7 cellular contexts compared by ENCODE assay signal in genomic region chr5:146041180-146041789, GRCh38.
DNase-seq lines count a peak whose midpoint lies in the region; ATAC-seq and TF ChIP-seq lines count a peak whose summit lies in the region.

No MANE protein-coding gene starts in this region.

- H3K4me1 ChIP-seq in mucosa of descending colon (ENCODE audit: low read depth), result peaks cover 33% of the 10 kb centered on the region

- H3K36me3 Mint-ChIP-seq in T-helper 2 cell treated with Interferon-gamma antibody and Interleukin-4, amounts not matched to agents 5 μg/mL and 100 μg/mL, for 36 hours (ENCODE audit: low read depth), result no peaks in the 10 kb centered on the region

- no peak overlapping the region for H3K4me3 Mint-ChIP-seq in T-helper 2 cell treated with Interferon-gamma antibody and Interleukin-4, amounts not matched to agents 5 μg/mL and 100 μg/mL, for 36 hours

- no peak overlapping the region for H3K27ac Mint-ChIP-seq in T-helper 2 cell treated with Interferon-gamma antibody and Interleukin-4, amounts not matched to agents 5 μg/mL and 100 μg/mL, for 36 hours

- H3K27ac ChIP-seq in VCaP, result no peak overlapping the region

- no peak overlapping the region for H3K4me3 ChIP-seq in mucosa of descending colon

- no peaks in the 10 kb centered on the region for H3K9me3 Mint-ChIP-seq in T-helper 2 cell treated with Interferon-gamma antibody and Interleukin-4, amounts not matched to agents 5 μg/mL and 100 μg/mL, for 36 hours

- H3K36me3 ChIP-seq in mucosa of descending colon (ENCODE audit: low read depth), result no peaks in the 10 kb centered on the region

- TF ChIP-seq CTCF in VCaP (conservative IDR thresholded peaks at IDR 0.05), result peak; percentile 57
- no peak for TF ChIP-seq CTCF in mucosa of descending colon (IDR thresholded peaks at IDR 0.05)

- H3K27me3 Mint-ChIP-seq in T-helper 2 cell treated with Interferon-gamma antibody and Interleukin-4, amounts not matched to agents 5 μg/mL and 100 μg/mL, for 36 hours (ENCODE audit: low read depth), result peaks cover 4% of the 10 kb centered on the region

- intact Hi-C loops in mucosa of descending colon (cut with DNase I, micrococcal nuclease), result no loop called here

- DNase-seq in mucosa of descending colon, result no peak
- no peak for DNase-seq in HPDE6-E6E7 (ENCODE audit: extremely low spot score)
- DNase-seq in T-helper 2 cell treated with Interferon-gamma antibody and Interleukin-4, amounts not matched to agents 5 μg/mL and 100 μg/mL, for 36 hours (ENCODE audit: low spot score), result no peak

- peaks cover 2% of the 10 kb centered on the region for H3K4me1 Mint-ChIP-seq in T-helper 2 cell treated with Interferon-gamma antibody and Interleukin-4, amounts not matched to agents 5 μg/mL and 100 μg/mL, for 36 hours (ENCODE audit: low read depth)

- H3K9me3 ChIP-seq in mucosa of descending colon, result no peaks in the 10 kb centered on the region

- ATAC-seq in GM18870 (IDR thresholded peaks at IDR 0.05; ENCODE audit: unreplicated experiment) (peak; percentile 82), HG03066 (IDR thresholded peaks at IDR 0.05; ENCODE audit: low read depth, unreplicated experiment) (peak; percentile 80), mucosa of descending colon (peak; percentile 34), HG03095 (IDR thresholded peaks at IDR 0.05; ENCODE audit: unreplicated experiment) (no peak)
